In the genomic region with DNA sequence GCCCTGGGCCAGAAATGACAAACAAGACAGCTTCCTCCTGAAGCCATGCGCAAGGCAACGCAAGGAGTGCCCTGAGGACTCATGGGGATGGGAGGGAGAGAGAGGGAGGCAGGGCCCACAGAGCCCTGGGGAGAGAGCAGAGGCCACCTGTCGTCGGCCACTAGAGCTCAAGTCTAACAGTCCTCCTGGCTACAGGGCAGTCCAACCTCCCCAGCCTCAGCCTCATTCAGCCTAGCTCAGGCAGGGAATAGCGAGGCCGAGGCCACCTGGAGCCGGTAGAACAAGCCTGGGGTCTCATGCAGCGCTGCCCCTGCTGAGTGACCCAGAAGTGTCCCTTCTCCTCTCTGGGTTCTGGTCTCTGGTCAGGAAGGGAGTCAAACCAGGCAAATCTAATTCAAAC, we compare ENCODE assay signal across 18 cellular contexts.
DNase-seq lines count a peak whose midpoint lies in the region; ATAC-seq lines count a peak whose summit lies in the region.
"Had no signal": no experiment of that assay in that cellular context is flagged by ENCODE, and none has a peak within 500 bp of the region (broad histone marks: within the 10 kb centered on the region; RNA-seq: fewer than 3 reads in every experiment).

No MANE protein-coding gene starts in this region.

- no peak overlapping the region for H2BK5ac ChIP-seq in neuronal stem cell (ENCODE audit: low read length)

- peak overlapping the region; percentile 95 for H3K27ac Mint-ChIP-seq in activated T-cell treated with anti-CD3 and anti-CD28 coated beads, Interleukin-2, amount 50 U/mL, for 24 hours
- peak overlapping the region; percentile 96 for H3K27ac Mint-ChIP-seq in activated naive CD8-positive, alpha-beta T cell treated with anti-CD3 and anti-CD28 coated beads for 36 hours
- H3K27ac Mint-ChIP-seq: mesothelial cell of epicardium had no signal

- peak overlapping the region; percentile 61 for H3K4me3 Mint-ChIP-seq in activated T-cell treated with anti-CD3 and anti-CD28 coated beads, Interleukin-2, amount 50 U/mL, for 24 hours
- peak overlapping the region; percentile 69 for H3K4me3 Mint-ChIP-seq in activated naive CD8-positive, alpha-beta T cell treated with anti-CD3 and anti-CD28 coated beads for 36 hours
- H3K4me3 Mint-ChIP-seq: mesothelial cell of epicardium had no signal

- no peak for DNase-seq in activated T-cell treated with anti-CD3 and anti-CD28 coated beads, Interleukin-2, amount 50 U/mL, for 24 hours
- DNase-seq in activated T-cell treated with anti-CD3 and anti-CD28 coated beads, Interleukin-2, amount 50 U/mL, for 48 hours = no peak
- DNase-seq in NCI-H524 (lab: John Stamatoyannopoulos, UW) (peak; percentile 62 to 88), neuronal stem cell (ENCODE audit: low spot score) (no peak), middle frontal gyrus (ENCODE audit: extremely low spot score, low spot score) (no peak), SKM-1 treated with dmso at 0.1 percent for 144 hours (lab: John Stamatoyannopoulos, UW; ENCODE audit: unreplicated experiment) (no peak)
- no peak for DNase-seq in activated naive CD8-positive, alpha-beta T cell treated with anti-CD3 and anti-CD28 coated beads for 36 hours
- DNase-seq: COR-L47, dermis blood vessel endothelial cell, left colon, nucleus accumbens, SW 1271 had no signal

- H3K4me1 Mint-ChIP-seq in activated T-cell treated with anti-CD3 and anti-CD28 coated beads, Interleukin-2, amount 50 U/mL, for 24 hours (ENCODE audit: low read depth) = peaks cover 100% of the 10 kb centered on the region
- peaks cover 97% of the 10 kb centered on the region for H3K4me1 Mint-ChIP-seq in activated naive CD8-positive, alpha-beta T cell treated with anti-CD3 and anti-CD28 coated beads for 36 hours

- peaks cover 0 to 16% (median 0%) of the 10 kb centered on the region in 3 experiments for H3K27me3 ChIP-seq in neuronal stem cell (ENCODE audit: control insufficient read depth in 3 of 3, insufficient read depth in 3 of 3, low read depth in 1 of 3, low read length in 3 of 3)
- H3K27me3 ChIP-seq: gastroesophageal sphincter, tibial nerve had no signal

- no peak for ATAC-seq in HG03039 (IDR thresholded peaks at IDR 0.05; ENCODE audit: unreplicated experiment)
- ATAC-seq: esophagus mucosa, gastroesophageal sphincter, left colon had no signal

- no peak overlapping the region for H3K9ac ChIP-seq in neuronal stem cell (ENCODE audit: low read depth, low read length, poor library complexity)

- no peak overlapping the region for H2BK12ac ChIP-seq in neuronal stem cell (ENCODE audit: low read length)

- H3K4ac ChIP-seq in neuronal stem cell (ENCODE audit: low read length) = no peak overlapping the region

- H3K14ac ChIP-seq in neuronal stem cell (ENCODE audit: low read length) = no peak overlapping the region

- no peaks in the 10 kb centered on the region for H3K36me3 ChIP-seq in neuronal stem cell (replicated peaks in 1 of 2; ENCODE audit: control insufficient read depth in 2 of 2, insufficient read depth in 2 of 2, low read length in 2 of 2)
- H3K36me3 ChIP-seq: gastroesophageal sphincter, tibial nerve had no signal

- H3K18ac ChIP-seq in neuronal stem cell (ENCODE audit: low read length) = peak overlapping the region; percentile 45

- H3K27ac ChIP-seq in neuronal stem cell (replicated peaks; ENCODE audit: low read length) = no peak overlapping the region
- H3K27ac ChIP-seq: gastroesophageal sphincter, tibial nerve, VCaP had no signal

- H3K79me1 ChIP-seq in neuronal stem cell (ENCODE audit: low read depth, low read length) = peaks cover 3% of the 10 kb centered on the region

- peaks cover 83% of the 10 kb centered on the region for H3K36me3 Mint-ChIP-seq in activated T-cell treated with anti-CD3 and anti-CD28 coated beads, Interleukin-2, amount 50 U/mL, for 24 hours (ENCODE audit: low read depth)
- peaks cover 54% of the 10 kb centered on the region for H3K36me3 Mint-ChIP-seq in activated naive CD8-positive, alpha-beta T cell treated with anti-CD3 and anti-CD28 coated beads for 36 hours

- H3K27me3 Mint-ChIP-seq in activated T-cell treated with anti-CD3 and anti-CD28 coated beads, Interleukin-2, amount 50 U/mL, for 24 hours = no peaks in the 10 kb centered on the region
- H3K27me3 Mint-ChIP-seq in activated naive CD8-positive, alpha-beta T cell treated with anti-CD3 and anti-CD28 coated beads for 36 hours = no peaks in the 10 kb centered on the region

- no peak overlapping the region for H3K23ac ChIP-seq in neuronal stem cell (ENCODE audit: low read depth, low read length, poor library complexity)

- no peak overlapping the region for H2AFZ ChIP-seq in neuronal stem cell (ENCODE audit: low read length)

- peaks cover 0 to 8% of the 10 kb centered on the region in 2 donors for H3K4me1 ChIP-seq in neuronal stem cell (ENCODE audit: control insufficient read depth in 2 of 2, insufficient read depth in 1 of 2, low read depth in 1 of 2, low read length in 2 of 2)
- H3K4me1 ChIP-seq: gastroesophageal sphincter, tibial nerve had no signal

- no peak overlapping the region for H4K8ac ChIP-seq in neuronal stem cell (ENCODE audit: low read depth, low read length)

- WGBS in neuronal stem cell (ENCODE audit: extremely low coverage in 2 of 2, insufficient read length in 2 of 2, insufficient replicate concordance in 1 of 2), 2 donors = no CpG with 5 or more reads among the region's 8 CpGs

- H4K91ac ChIP-seq in neuronal stem cell (ENCODE audit: low read depth, low read length, poor library complexity) = no peak overlapping the region

- H2AK5ac ChIP-seq in neuronal stem cell (ENCODE audit: low read depth, low read length) = peak overlapping the region; percentile 6

- no peak overlapping the region for H2BK15ac ChIP-seq in neuronal stem cell (ENCODE audit: low read length)

- H3K4me2 ChIP-seq in neuronal stem cell (ENCODE audit: insufficient read depth, low read length, poor library complexity, severe bottlenecking) = no peak overlapping the region

- H3K9me3 Mint-ChIP-seq in activated T-cell treated with anti-CD3 and anti-CD28 coated beads, Interleukin-2, amount 50 U/mL, for 24 hours = no peaks in the 10 kb centered on the region
- H3K9me3 Mint-ChIP-seq in activated naive CD8-positive, alpha-beta T cell treated with anti-CD3 and anti-CD28 coated beads for 36 hours = no peaks in the 10 kb centered on the region
- H3K9me3 Mint-ChIP-seq: mesothelial cell of epicardium had no signal

- H2BK120ac ChIP-seq in neuronal stem cell (ENCODE audit: low read depth, low read length) = no peak overlapping the region

- H3K4me3 ChIP-seq in neuronal stem cell (ENCODE audit: low read length in 2 of 2) = no peak overlapping the region
- H3K4me3 ChIP-seq: gastroesophageal sphincter, tibial nerve had no signal

- no peaks in the 10 kb centered on the region for H3K9me3 ChIP-seq in neuronal stem cell (replicated peaks in 1 of 2; ENCODE audit: control insufficient read depth in 2 of 2, insufficient read depth in 1 of 2, low read depth in 1 of 2, low read length in 2 of 2)
- H3K9me3 ChIP-seq: gastroesophageal sphincter, tibial nerve had no signal

Comparison
In these comparisons a context has a peak if more than half of its experiments do, and no peak if none do; other contexts are left out.
1. DNase-seq: peak in NCI-H524 (2 of 2); none in activated T-cell treated with anti-CD3 and anti-CD28 coated beads, Interleukin-2, amount 50 U/mL, for 24 hours (single experiment), activated T-cell treated with anti-CD3 and anti-CD28 coated beads, Interleukin-2, amount 50 U/mL, for 48 hours (0 of 2), activated naive CD8-positive, alpha-beta T cell treated with anti-CD3 and anti-CD28 coated beads for 36 hours (single experiment), neuronal stem cell (single experiment), middle frontal gyrus (single experiment) and SKM-1 treated with dmso at 0.1 percent for 144 hours (single experiment).